Comparison of ENCODE assay signal across 22 cellular contexts in the genomic region with DNA sequence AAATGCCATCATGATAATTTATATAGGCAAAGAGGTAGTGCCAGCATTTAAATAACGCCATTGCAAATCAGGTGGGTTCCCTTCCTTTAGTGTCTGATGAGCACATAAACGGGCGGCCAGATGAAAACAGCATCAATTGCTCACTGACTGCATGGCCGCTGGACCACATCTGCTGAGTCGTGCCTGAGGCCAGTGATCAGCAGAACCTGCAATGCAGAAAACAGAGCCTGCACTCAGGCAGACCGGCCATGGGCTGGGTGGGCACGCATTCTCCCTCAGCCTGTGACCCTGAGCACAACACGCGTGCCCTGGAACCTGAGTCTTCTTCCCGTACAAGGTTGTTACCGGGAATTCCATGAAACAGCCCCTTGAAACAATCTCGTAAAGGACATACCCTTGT.
"Had no signal": no experiment of that assay in that cellular context is flagged by ENCODE, and none has a peak within 500 bp of the region (broad histone marks: within the 10 kb centered on the region; RNA-seq: fewer than 3 reads in every experiment).

No MANE protein-coding gene starts in this region.

- H3K4me1 ChIP-seq: adrenal gland, body of pancreas, esophagus squamous epithelium, neural progenitor cell, right atrium auricular region, uterus had no signal

- H3K27ac Mint-ChIP-seq: activated naive CD8-positive, alpha-beta T cell; memory B cell; natural killer cell had no signal

- H3K4me3 ChIP-seq: adrenal gland, body of pancreas, esophagus squamous epithelium, neural progenitor cell, right atrium auricular region, tibial nerve, uterus had no signal

- H3K9ac ChIP-seq: neural progenitor cell had no signal

- H3K36me3 ChIP-seq: adrenal gland, esophagus squamous epithelium, neural progenitor cell, right atrium auricular region, tibial nerve, uterus, WERI-Rb-1 had no signal

- H3K4me1 Mint-ChIP-seq: memory B cell, natural killer cell had no signal

- H3K9me3 ChIP-seq: adrenal gland, body of pancreas, esophagus squamous epithelium, right atrium auricular region, tibial nerve, uterus had no signal

- H3K36me3 Mint-ChIP-seq: activated naive CD8-positive, alpha-beta T cell; memory B cell; natural killer cell; neural progenitor cell had no signal

- H3K4me3 Mint-ChIP-seq: activated naive CD8-positive, alpha-beta T cell; memory B cell; natural killer cell; neural progenitor cell had no signal

- H3K27me3 ChIP-seq: adrenal gland, body of pancreas, esophagus squamous epithelium, neural progenitor cell, right atrium auricular region, tibial nerve, uterus had no signal

- H3K27ac ChIP-seq: adrenal gland, body of pancreas, epithelial cell of prostate, esophagus squamous epithelium, neural progenitor cell, right atrium auricular region, uterus, WERI-Rb-1 had no signal

- H3K9me3 Mint-ChIP-seq: memory B cell, natural killer cell had no signal

- H2AFZ ChIP-seq: neural progenitor cell had no signal

- H3K27me3 Mint-ChIP-seq: memory B cell had no signal

- H3K4me2 ChIP-seq: neural progenitor cell had no signal

- DNase-seq: activated CD4-positive, alpha-beta T cell treated with anti-CD3 and anti-CD28 coated beads for 48 hours; activated CD4-positive, alpha-beta T cell treated with anti-CD3 and anti-CD28 coated beads, Interleukin-2, amount 50 U/mL, for 48 hours; activated naive CD4-positive, alpha-beta T cell; activated T-cell treated with anti-CD3 and anti-CD28 coated beads, Interleukin-2, amount 50 U/mL, for 48 hours; adrenal gland; aorta; body of pancreas; effector CD8-positive, alpha-beta T cell; esophagus squamous epithelium; left colon; natural killer cell; stimulated activated CD4-positive, alpha-beta T cell treated with anti-CD3 and anti-CD28 coated beads, Interleukin-15, amount 100 ng/mL, for 24 hours; stimulated activated CD4-positive, alpha-beta T cell treated with anti-CD3 and anti-CD28 coated beads, Interleukin-2, amount 100 ng/mL, for 24 hours; stimulated activated naive CD4-positive, alpha-beta T cell; uterus; WERI-Rb-1 had no signal
